In genomic region chr17:37359682-37360188, GRCh38 we compare ENCODE assay signal across 8 cellular contexts. TPM values are rescaled to one million over a fixed set of nuclear protein-coding genes. Genes with fewer than 3 reads are reported as not detected.
DNase-seq lines count a peak whose midpoint lies in the region; ATAC-seq, FAIRE-seq and TF ChIP-seq lines count a peak whose summit lies in the region.

No MANE protein-coding gene starts in this region.

- H3K36me3 ChIP-seq in CD4-positive, alpha-beta memory T cell (ENCODE audit: insufficient read depth, low read length) = no peaks in the 10 kb centered on the region
- peaks cover 2% of the 10 kb centered on the region; the same call in 1 of the 2 replicates for H3K36me3 ChIP-seq in OCI-LY1 (ENCODE audit: insufficient read depth, low read length)
- no peaks in the 10 kb centered on the region for H3K36me3 ChIP-seq in endodermal cell (ENCODE audit: control insufficient read depth, insufficient read depth, low read length)
- H3K36me3 ChIP-seq in neural cell (ENCODE audit: insufficient read depth, low read length) = no peaks in the 10 kb centered on the region

- H3K9ac ChIP-seq in OCI-LY1 (ENCODE audit: low read length) = peak overlapping the region; percentile 65
- H3K9ac ChIP-seq in endodermal cell (ENCODE audit: extremely low read depth, low read length, poor library complexity, severe bottlenecking) = peak overlapping the region; percentile 18
- peak overlapping the region; percentile 83 for H3K9ac ChIP-seq in neural cell (ENCODE audit: low read length)

- no peak for TF ChIP-seq POLR2A in GM12892 (IDR thresholded peaks at IDR 0.05; ENCODE audit: low read depth, low read length)

- peaks cover 0 to 3% of the 10 kb centered on the region in 2 donors for H3K36me3 Mint-ChIP-seq in CD4-positive, alpha-beta memory T cell
- no peaks in the 10 kb centered on the region for H3K36me3 Mint-ChIP-seq in endodermal cell (ENCODE audit: low read depth)

- H3K79me2 ChIP-seq in OCI-LY1 (ENCODE audit: insufficient read depth, low read length) (peaks cover 31% of the 10 kb centered on the region), neural cell (replicated peaks; ENCODE audit: insufficient read depth, low read length) (peaks cover 11% of the 10 kb centered on the region)

- no peak for FAIRE-seq in GM12892 (lab: Jason Lieb, UNC)

- H3F3A ChIP-seq in OCI-LY1 (ENCODE audit: insufficient read depth, low read length) (no peaks in the 10 kb centered on the region), neural cell (ENCODE audit: insufficient read depth, low read length, poor library complexity, severe bottlenecking) (no peaks in the 10 kb centered on the region)

- peak overlapping the region in 1 of 2 donors; percentile 94 for H3K4me3 ChIP-seq in CD4-positive, alpha-beta memory T cell (ENCODE audit: low read length in 2 of 2)
- H3K4me3 ChIP-seq in OCI-LY1 (ENCODE audit: low read depth, low read length, poor library complexity, severe bottlenecking) = peak overlapping the region; percentile 55
- H3K4me3 ChIP-seq in endodermal cell (ENCODE audit: low read length) = peak overlapping the region; percentile 71
- peak overlapping the region; percentile 100 for H3K4me3 ChIP-seq in neural cell (ENCODE audit: low read length)

- peak overlapping the region; percentile 76 to 86 (median 82) for H3K4me3 Mint-ChIP-seq in CD4-positive, alpha-beta memory T cell
- H3K4me3 Mint-ChIP-seq in endodermal cell = peak overlapping the region; percentile 87

- H3K9me2 ChIP-seq in OCI-LY1 (ENCODE audit: low read depth, low read length) (no peaks in the 10 kb centered on the region), neural cell (ENCODE audit: insufficient read depth, low read length) (no peaks in the 10 kb centered on the region)

- no peaks in the 10 kb centered on the region for H3K9me3 ChIP-seq in CD4-positive, alpha-beta memory T cell (ENCODE audit: control insufficient read depth in 1 of 2, low read length in 2 of 2)
- H3K9me3 ChIP-seq in OCI-LY1 (ENCODE audit: low read length) (no peaks in the 10 kb centered on the region), endodermal cell (ENCODE audit: control insufficient read depth, low read length) (no peaks in the 10 kb centered on the region), neural cell (ENCODE audit: low read length) (no peaks in the 10 kb centered on the region)

- H3K9me3 Mint-ChIP-seq in CD4-positive, alpha-beta memory T cell = no peaks in the 10 kb centered on the region
- H3K9me3 Mint-ChIP-seq in endodermal cell = no peaks in the 10 kb centered on the region

- no peaks in the 10 kb centered on the region for H3K27me3 Mint-ChIP-seq in CD4-positive, alpha-beta memory T cell
- no peaks in the 10 kb centered on the region for H3K27me3 Mint-ChIP-seq in endodermal cell (ENCODE audit: insufficient read depth)

- TF ChIP-seq CTCF in OCI-LY1 (IDR thresholded peaks at IDR 0.05; ENCODE audit: low read length) (no peak), endodermal cell (conservative IDR thresholded peaks at IDR 0.05) (no peak), neural cell (IDR thresholded peaks at IDR 0.05; ENCODE audit: poor library complexity, severe bottlenecking) (no peak)

- WGBS in endodermal cell (ENCODE audit: insufficient coverage in 1 of 2, insufficient read length in 1 of 2), 2 experiments = 39 to 43% methylated on average over 16 to 18 of the region's 18 CpGs

- peaks cover 13 to 22% (median 17%) of the 10 kb centered on the region in 4 donors for H3K4me1 Mint-ChIP-seq in CD4-positive, alpha-beta memory T cell
- peaks cover 26% of the 10 kb centered on the region for H3K4me1 Mint-ChIP-seq in endodermal cell

- no peak for ATAC-seq in HG02623 (IDR thresholded peaks at IDR 0.05; ENCODE audit: unreplicated experiment)

- no peak for DNase-seq in CD4-positive, alpha-beta memory T cell
- DNase-seq in endodermal cell = no peak
- no peak for DNase-seq in GM12892 (ENCODE audit: insufficient read length)
- DNase-seq in stimulated activated CD4-positive, alpha-beta T cell treated with anti-CD3 and anti-CD28 coated beads, Interleukin-12 subunit alpha, Interleukin-12 subunit beta, amount 100 ng/mL, for 4 hours = no peak
- DNase-seq in stimulated activated CD4-positive, alpha-beta T cell treated with anti-CD3 and anti-CD28 coated beads, Interleukin-4, amount 100 ng/mL, for 1 hour = no peak

- intact Hi-C loops in CD4-positive, alpha-beta memory T cell (cut with micrococcal nuclease) = loop anchor here (2.0 to 10.0 kb wide), 2 partner anchors 131 to 245 kb away; partner anchors contain the start of gene SYNRG

- POLR2A ChIA-PET in CD4-positive, alpha-beta memory T cell (lab: Charles Lee; ENCODE audit: partially characterized antibody) = interaction anchor here (0.9 to 1.6 kb wide), 4 partner anchors 8 to 48 kb away, joined by 3 to 6 read pairs (median 4); partner anchors contain the start of genes ACACA and TADA2A

- H2AFZ ChIP-seq in OCI-LY1 (ENCODE audit: low read length) (no peak overlapping the region), neural cell (ENCODE audit: low read depth, low read length) (peak overlapping the region; percentile 51)

- no peak for TF ChIP-seq EP300 in neural cell (conservative IDR thresholded peaks at IDR 0.05; ENCODE audit: poor library complexity, severe bottlenecking)

- H3K27ac ChIP-seq in CD4-positive, alpha-beta memory T cell (ENCODE audit: low read depth, low read length) = peak overlapping the region; percentile 53
- peak overlapping the region; percentile 63 for H3K27ac ChIP-seq in OCI-LY1 (ENCODE audit: low read depth, low read length, poor library complexity, severe bottlenecking)
- peak overlapping the region; percentile 80 for H3K27ac ChIP-seq in endodermal cell (ENCODE audit: low read depth, low read length)
- H3K27ac ChIP-seq in neural cell (ENCODE audit: low read length) = peak overlapping the region; percentile 63

- peak overlapping the region; percentile 63 for H3K4me2 ChIP-seq in OCI-LY1 (ENCODE audit: low read length)
- peak overlapping the region; percentile 44 for H3K4me2 ChIP-seq in neural cell (ENCODE audit: low read length)

- CTCF ChIA-PET in CD4-positive, alpha-beta memory T cell (lab: Charles Lee; ENCODE audit: partially characterized antibody) = interaction anchor here (0.6 kb wide), 1 partner anchor 1318 kb away, joined by 3 read pairs; no protein-coding TSS in a partner anchor

- H3K4me1 ChIP-seq in CD4-positive, alpha-beta memory T cell (ENCODE audit: insufficient read depth, low read length) = peaks cover 17% of the 10 kb centered on the region
- peaks cover 25% of the 10 kb centered on the region for H3K4me1 ChIP-seq in OCI-LY1 (ENCODE audit: insufficient read depth, low read length, severe bottlenecking)
- H3K4me1 ChIP-seq in endodermal cell (ENCODE audit: control insufficient read depth, insufficient read depth, low read length) = peaks cover 8% of the 10 kb centered on the region

- H3K27ac Mint-ChIP-seq in CD4-positive, alpha-beta memory T cell = peak overlapping the region; percentile 24 to 92 (median 75)
- peak overlapping the region; percentile 20 for H3K27ac Mint-ChIP-seq in endodermal cell

- TF ChIP-seq RAD21 in neural cell (conservative IDR thresholded peaks at IDR 0.05) = no peak

- no peaks in the 10 kb centered on the region for H3K27me3 ChIP-seq in CD4-positive, alpha-beta memory T cell (ENCODE audit: insufficient read depth, low read length)
- H3K27me3 ChIP-seq in OCI-LY1 (ENCODE audit: insufficient read depth, low read length) (no peaks in the 10 kb centered on the region), endodermal cell (ENCODE audit: control insufficient read depth, insufficient read depth, low read length, poor library complexity, severe bottlenecking) (no peaks in the 10 kb centered on the region), neural cell (ENCODE audit: insufficient read depth, low read depth, low read length) (no peaks in the 10 kb centered on the region)

- H4K20me1 ChIP-seq in OCI-LY1 (ENCODE audit: insufficient read depth, low read length) (no peaks in the 10 kb centered on the region), neural cell (ENCODE audit: insufficient read depth) (no peaks in the 10 kb centered on the region)

TF ChIP-seq in neural cell, 6 proteins besides CTCF, POLR2A, EP300 and RAD21 (continues in another document):
- no peak for TF ChIP-seq TAF1 (IDR thresholded peaks at IDR 0.05; ENCODE audit: low read depth)

RNA-seq across cellular contexts. Expression of gene C17orf78, which starts 16.1 kb away (rescaled TPM):
- total RNA-seq in CD4-positive, alpha-beta memory T cell = not detected
- not detected for polyA plus RNA-seq in CD4-positive, alpha-beta memory T cell
- not detected for total RNA-seq in endodermal cell
- not detected for polyA plus RNA-seq in endodermal cell (2013, experiment 1 of 2)
- not detected for polyA plus RNA-seq in endodermal cell (2013, experiment 2 of 2)
- not detected in 2 replicates for polyA plus RNA-seq in neural cell
- not detected in 2 replicates for polyA minus RNA-seq in neural cell
- polyA plus RNA-seq in GM12892 (2012; ENCODE audit: missing spikeins) = 0.30 TPM

RNA-seq across cellular contexts. Expression of gene ACACA, which starts 46.9 kb away (rescaled TPM):
- 10 to 100 TPM; 13.0 to 15.2 TPM for total RNA-seq in CD4-positive, alpha-beta memory T cell
- polyA plus RNA-seq in CD4-positive, alpha-beta memory T cell = 1 to 10 TPM; 4.8 to 7.2 TPM
- total RNA-seq in endodermal cell = 10 to 100 TPM; 66.7 to 68.6 TPM
- 57.3 TPM for polyA plus RNA-seq in endodermal cell (2013, experiment 1 of 2)
- 57.2 TPM for polyA plus RNA-seq in endodermal cell (2013, experiment 2 of 2)
- polyA plus RNA-seq in neural cell = 38.4 and 41.7 TPM in 2 replicates
- polyA minus RNA-seq in neural cell = 103 and 119 TPM in 2 replicates
- polyA plus RNA-seq in GM12892 (2012; ENCODE audit: missing spikeins) = 21.9 TPM

RNA-seq across cellular contexts. Expression of gene TADA2A, which starts 47.0 kb away (rescaled TPM):
- total RNA-seq in CD4-positive, alpha-beta memory T cell = 10 to 100 TPM; 27.3 to 35.7 TPM
- polyA plus RNA-seq in CD4-positive, alpha-beta memory T cell = 10 to 100 TPM in 1 of 2 donors, 1 to 10 TPM in 1; 2.8 to 13.2 TPM
- 10 to 100 TPM; 26.9 to 31.6 TPM for total RNA-seq in endodermal cell
- 21.1 TPM for polyA plus RNA-seq in endodermal cell (2013, experiment 1 of 2)
- 18.1 TPM for polyA plus RNA-seq in endodermal cell (2013, experiment 2 of 2)
- polyA plus RNA-seq in neural cell = 23.5 and 32.0 TPM in 2 replicates
- polyA minus RNA-seq in neural cell = 43.1 and 46.1 TPM in 2 replicates
- polyA plus RNA-seq in GM12892 (2012; ENCODE audit: missing spikeins) = 18.4 TPM

Comparison
In these comparisons a context has a peak if more than half of its experiments do, and no peak if none do; other contexts are left out.
1. H3K9ac ChIP-seq: peak in every context shown above with its lines; median percentile 83 in neural cell; 65 in OCI-LY1; 18 in endodermal cell.
2. RNA of gene ACACA, which starts 46.9 kb away (total RNA-seq): 66.7 to 68.6 TPM in endodermal cell; 13.0 to 15.2 TPM in CD4-positive, alpha-beta memory T cell; every median in the first group is over 4 times any median in the second.
3. Peak in every context shown above with its lines, with median percentiles within 50 percentile points of each other: H3K27ac ChIP-seq.